ENCODE assay signal across 1 cellular context in the genomic region with DNA sequence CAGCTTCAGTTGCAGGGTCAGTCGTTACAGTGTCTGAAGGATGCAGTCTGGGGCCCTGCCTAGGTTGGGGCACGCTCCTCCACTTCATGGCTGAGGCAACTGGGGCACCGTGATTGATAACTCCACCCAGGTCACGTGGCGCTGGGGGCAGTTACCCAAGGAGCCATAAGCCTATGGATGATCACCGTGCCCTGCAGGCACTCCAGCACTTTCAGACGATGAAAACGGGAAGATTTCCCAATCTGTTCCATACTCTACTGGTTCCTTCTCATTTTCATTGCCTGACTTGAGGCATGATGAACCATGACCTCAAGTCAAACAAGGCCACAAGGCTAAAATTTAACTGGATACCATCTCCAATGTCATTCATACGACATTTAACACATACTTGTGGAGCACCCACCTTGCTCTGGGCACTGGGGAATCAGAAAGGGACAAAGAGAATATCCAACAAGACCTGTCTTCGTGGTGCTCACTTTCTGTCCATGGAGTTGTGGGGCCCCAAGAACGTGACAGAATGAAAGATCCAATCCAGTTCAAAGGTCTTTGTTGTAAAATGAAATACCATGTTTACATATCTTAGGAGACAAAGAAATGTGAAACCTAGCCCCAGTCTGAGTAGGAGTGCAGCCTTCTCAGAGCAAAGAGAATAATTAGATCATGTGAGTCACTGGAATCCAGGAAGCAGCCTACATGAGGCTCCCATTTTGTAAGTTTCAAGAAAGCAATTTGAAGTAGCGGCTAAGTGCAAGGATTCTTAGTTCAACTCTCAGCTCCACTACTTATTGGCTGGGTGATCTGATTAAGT.
TF ChIP-seq lines count a peak whose summit lies in the region.

No MANE protein-coding gene starts in this region.

TF ChIP-seq in HepG2, 621 proteins besides CTCF, POLR2A, EP300 and RAD21 (continued from another document):
- TF ChIP-seq, protein P1, sequence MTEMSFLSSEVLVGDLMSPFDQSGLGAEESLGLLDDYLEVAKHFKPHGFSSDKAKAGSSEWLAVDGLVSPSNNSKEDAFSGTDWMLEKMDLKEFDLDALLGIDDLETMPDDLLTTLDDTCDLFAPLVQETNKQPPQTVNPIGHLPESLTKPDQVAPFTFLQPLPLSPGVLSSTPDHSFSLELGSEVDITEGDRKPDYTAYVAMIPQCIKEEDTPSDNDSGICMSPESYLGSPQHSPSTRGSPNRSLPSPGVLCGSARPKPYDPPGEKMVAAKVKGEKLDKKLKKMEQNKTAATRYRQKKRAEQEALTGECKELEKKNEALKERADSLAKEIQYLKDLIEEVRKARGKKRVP (CRISPR knock-in tag; IDR thresholded peaks at IDR 0.05) = no peak; a peak in 1 of 4 replicates
- TF ChIP-seq ZSCAN30 (CRISPR knock-in tag; IDR thresholded peaks at IDR 0.05) (no peak), NR2F6 (IDR thresholded peaks at IDR 0.05) (0 out of 2 replicates have a peak, but pooled peaks have one; percentile 10), NR2F6 (CRISPR knock-in tag; IDR thresholded peaks at IDR 0.05) (no peak), MAFK (conservative IDR thresholded peaks at IDR 0.05 in 1 of 2, IDR thresholded peaks at IDR 0.05 in 1 of 2; ENCODE audit: low read length in 2 of 2) (no peak)
- TF ChIP-seq, protein P2, sequence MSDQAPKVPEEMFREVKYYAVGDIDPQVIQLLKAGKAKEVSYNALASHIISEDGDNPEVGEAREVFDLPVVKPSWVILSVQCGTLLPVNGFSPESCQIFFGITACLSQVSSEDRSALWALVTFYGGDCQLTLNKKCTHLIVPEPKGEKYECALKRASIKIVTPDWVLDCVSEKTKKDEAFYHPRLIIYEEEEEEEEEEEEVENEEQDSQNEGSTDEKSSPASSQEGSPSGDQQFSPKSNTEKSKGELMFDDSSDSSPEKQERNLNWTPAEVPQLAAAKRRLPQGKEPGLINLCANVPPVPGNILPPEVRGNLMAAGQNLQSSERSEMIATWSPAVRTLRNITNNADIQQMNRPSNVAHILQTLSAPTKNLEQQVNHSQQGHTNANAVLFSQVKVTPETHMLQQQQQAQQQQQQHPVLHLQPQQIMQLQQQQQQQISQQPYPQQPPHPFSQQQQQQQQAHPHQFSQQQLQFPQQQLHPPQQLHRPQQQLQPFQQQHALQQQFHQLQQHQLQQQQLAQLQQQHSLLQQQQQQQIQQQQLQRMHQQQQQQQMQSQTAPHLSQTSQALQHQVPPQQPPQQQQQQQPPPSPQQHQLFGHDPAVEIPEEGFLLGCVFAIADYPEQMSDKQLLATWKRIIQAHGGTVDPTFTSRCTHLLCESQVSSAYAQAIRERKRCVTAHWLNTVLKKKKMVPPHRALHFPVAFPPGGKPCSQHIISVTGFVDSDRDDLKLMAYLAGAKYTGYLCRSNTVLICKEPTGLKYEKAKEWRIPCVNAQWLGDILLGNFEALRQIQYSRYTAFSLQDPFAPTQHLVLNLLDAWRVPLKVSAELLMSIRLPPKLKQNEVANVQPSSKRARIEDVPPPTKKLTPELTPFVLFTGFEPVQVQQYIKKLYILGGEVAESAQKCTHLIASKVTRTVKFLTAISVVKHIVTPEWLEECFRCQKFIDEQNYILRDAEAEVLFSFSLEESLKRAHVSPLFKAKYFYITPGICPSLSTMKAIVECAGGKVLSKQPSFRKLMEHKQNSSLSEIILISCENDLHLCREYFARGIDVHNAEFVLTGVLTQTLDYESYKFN (CRISPR knock-in tag; conservative IDR thresholded peaks at IDR 0.05) = peak; percentile 50
